Comparison of ENCODE assay signal across 1 cellular context in the genomic region with DNA sequence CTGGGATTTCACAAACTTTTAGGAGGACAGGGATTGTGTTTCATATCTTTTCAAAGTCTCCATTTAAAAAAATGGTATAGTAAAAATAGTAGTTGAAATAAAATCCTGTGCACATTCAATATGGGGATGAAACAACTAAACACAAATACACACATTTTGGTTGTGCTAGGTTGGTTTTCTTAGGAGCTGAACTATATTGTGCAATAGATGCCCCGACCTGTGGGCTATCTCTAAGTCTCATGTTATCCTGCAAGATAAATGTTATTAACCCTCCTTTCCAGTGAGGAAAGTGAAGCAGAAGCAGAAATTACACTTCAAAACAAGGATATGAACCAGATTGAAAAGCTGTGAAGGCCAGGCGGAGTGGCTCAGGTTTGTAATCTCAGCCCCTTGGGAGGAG.
TF ChIP-seq lines count a peak whose summit lies in the region.

No MANE protein-coding gene starts in this region.

TF ChIP-seq in WTC11, 78 proteins besides CTCF, POLR2A, EP300 and RAD21 (continued from another document):
- TF ChIP-seq NFE2L1 (CRISPR knock-in tag; IDR thresholded peaks at IDR 0.05), result no peak
- TF ChIP-seq GABPB1 (CRISPR knock-in tag; IDR thresholded peaks at IDR 0.05), result no peak
- no peak for TF ChIP-seq ELF4 (CRISPR knock-in tag; IDR thresholded peaks at IDR 0.05; ENCODE audit: low read depth)
